ENCODE assay signal across 22 cellular contexts in the genomic region with DNA sequence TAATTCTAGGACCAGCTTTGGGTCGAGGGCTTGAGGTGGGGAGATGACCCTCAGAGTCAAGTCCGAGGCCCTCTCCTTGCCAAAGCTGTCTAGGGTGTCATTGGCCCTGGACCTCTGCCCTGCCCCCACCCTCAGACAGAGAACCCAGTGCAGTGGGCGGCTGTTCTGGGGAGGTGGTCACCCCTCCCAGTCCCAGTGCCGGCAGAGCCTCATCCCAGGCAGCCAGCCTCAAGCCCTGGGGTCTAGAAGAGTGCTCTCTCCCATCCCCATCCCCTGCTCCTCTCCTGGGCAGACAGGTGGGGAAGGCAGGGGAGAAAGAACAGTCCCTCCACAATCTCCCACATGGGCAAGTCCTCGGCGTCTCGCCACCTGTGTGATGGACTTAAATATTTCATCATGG.
"Had no signal": no experiment of that assay in that cellular context is flagged by ENCODE, and none has a peak within 500 bp of the region (broad histone marks: within the 10 kb centered on the region; RNA-seq: fewer than 3 reads in every experiment).

No MANE protein-coding gene starts in this region.

- H3K36me3 ChIP-seq: heart left ventricle, left ventricle myocardium inferior, ovary, prostate gland, suprapubic skin, thoracic aorta, tibial artery, upper lobe of right lung had no signal

- H3K27ac ChIP-seq: heart left ventricle, left ventricle myocardium inferior, neutrophil, ovary, prostate gland, skin epidermis, suprapubic skin, thoracic aorta, tibial artery, upper lobe of right lung had no signal

- H3K4me3 ChIP-seq: heart left ventricle, left ventricle myocardium inferior, lung, ovary, prostate gland, skin epidermis, suprapubic skin, thoracic aorta, tibial artery, upper lobe of right lung had no signal

- H3K27me3 ChIP-seq: ovary had no signal

- ATAC-seq: naive thymus-derived CD8-positive, alpha-beta T cell; sciatic nerve had no signal

- DNase-seq: immature natural killer cell; left ventricle myocardium inferior; mesendoderm; naive thymus-derived CD8-positive, alpha-beta T cell; ovary; retina; stimulated activated CD4-positive, alpha-beta T cell treated with anti-CD3 and anti-CD28 coated beads, Interleukin-12 subunit alpha, Interleukin-12 subunit beta, amount 100 ng/mL, for 4 hours; stimulated activated CD4-positive, alpha-beta T cell treated with anti-CD3 and anti-CD28 coated beads, Interleukin-15, amount 100 ng/mL, for 24 hours; stimulated activated CD4-positive, alpha-beta T cell treated with anti-CD3 and anti-CD28 coated beads, Interleukin-2, amount 100 ng/mL, for 24 hours; stimulated activated CD4-positive, alpha-beta T cell treated with anti-CD3 and anti-CD28 coated beads, Interleukin-4, amount 100 ng/mL, for 1 hour; stimulated activated naive B cell treated with anti-CD40 and anti-IgM and Interleukin-4, amounts not matched to agents 10 μg/mL and 1 μg/mL and 100 μg/mL, for 72 hours; tibial artery; trophoblast cell; upper lobe of right lung had no signal

- H3K9me3 ChIP-seq: heart left ventricle, left ventricle myocardium inferior, neutrophil, ovary, prostate gland, suprapubic skin, thoracic aorta, tibial artery, upper lobe of right lung had no signal
